ENCODE assay signal across 9 cellular contexts in the genomic region with DNA sequence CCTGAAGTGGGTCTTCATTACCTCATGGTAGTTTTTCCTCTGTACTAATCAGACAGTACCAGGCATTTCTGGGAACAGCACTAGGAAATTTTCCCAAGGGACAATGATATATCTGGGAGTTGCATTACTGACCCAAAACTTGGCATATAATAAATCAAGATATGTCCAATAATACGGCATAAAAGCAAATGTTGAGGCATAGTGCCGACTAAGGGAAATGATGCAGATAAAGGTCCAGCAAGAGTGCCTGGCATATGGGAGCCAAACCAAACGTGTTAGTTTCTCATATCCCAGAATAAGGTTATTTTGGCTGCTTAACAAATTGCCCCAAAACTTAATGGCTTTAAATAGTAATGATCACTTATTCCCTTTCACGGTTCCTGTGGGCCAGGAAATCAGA.
"Had no signal": no experiment of that assay in that cellular context is flagged by ENCODE, and none has a peak within 500 bp of the region (broad histone marks: within the 10 kb centered on the region; RNA-seq: fewer than 3 reads in every experiment).

No MANE protein-coding gene starts in this region.

- H3K27ac ChIP-seq: KMS-11 had no signal

- DNase-seq: GOT3, H9, HCEC 1CT, Karpas-422, KBM-7 had no signal

- FAIRE-seq: H54, HTR-8/SVneo had no signal

- H3K4me1 Mint-ChIP-seq: IgD-negative memory B cell had no signal

- H3K4me3 Mint-ChIP-seq: H9, IgD-negative memory B cell had no signal

- H3K9ac ChIP-seq: KMS-11 had no signal

- H3K9me3 Mint-ChIP-seq: H9, IgD-negative memory B cell had no signal

- H3K27ac Mint-ChIP-seq: H9, IgD-negative memory B cell had no signal

- H3K36me3 Mint-ChIP-seq: IgD-negative memory B cell had no signal

- H3K4me2 ChIP-seq: KMS-11 had no signal
